ENCODE assay signal across 1 cellular context in genomic region chr10:56496087-56496486, GRCh38.
TF ChIP-seq lines count a peak whose summit lies in the region.

No MANE protein-coding gene starts in this region.

TF ChIP-seq in GM12878, 131 proteins besides CTCF, POLR2A, EP300 and RAD21 (continued from another document and continues in another):
- TF ChIP-seq HDAC6 (IDR thresholded peaks at IDR 0.05; ENCODE audit: unreplicated experiment) (no peak), JUND (IDR thresholded peaks at IDR 0.05; ENCODE audit: low read depth, low read length) (no peak), SUZ12 (IDR thresholded peaks at IDR 0.05; ENCODE audit: unreplicated experiment) (no peak), ZNF687 (IDR thresholded peaks at IDR 0.05) (no peak), EED (IDR thresholded peaks at IDR 0.05; ENCODE audit: low read depth) (no peak), IRF4 (IDR thresholded peaks at IDR 0.05; ENCODE audit: low read depth, low read length) (peak; percentile 15; the same call in 1 of the 2 replicates), HDAC2 (IDR thresholded peaks at IDR 0.05) (no peak), NFIC (IDR thresholded peaks at IDR 0.05; ENCODE audit: low read depth, low read length) (0 out of 2 replicates have a peak, but pooled peaks have one; percentile 33), IRF5 (IDR thresholded peaks at IDR 0.05; ENCODE audit: borderline replicate concordance) (no peak), NFXL1 (IDR thresholded peaks at IDR 0.05; ENCODE audit: borderline replicate concordance) (no peak), SMARCA5 (IDR thresholded peaks at IDR 0.05) (no peak), IRF3 (IDR thresholded peaks at IDR 0.05) (no peak), BHLHE40 (IDR thresholded peaks at IDR 0.05; ENCODE audit: borderline replicate concordance in 1 of 2, low read depth in 2 of 2, low read length in 1 of 2) (peak in 1 of 2 experiments; percentile 51; a peak in 2 of 4 replicates), TCF3 (IDR thresholded peaks at IDR 0.05; ENCODE audit: borderline replicate concordance, insufficient read depth, low read depth, low read length) (no peak), RBBP5 (conservative IDR thresholded peaks at IDR 0.05) (no peak), RELA (IDR thresholded peaks at IDR 0.05; ENCODE audit: borderline replicate concordance, partially characterized antibody) (no peak), ATF2 (IDR thresholded peaks at IDR 0.05; ENCODE audit: low read length) (0 out of 2 replicates have a peak, but pooled peaks have one; percentile 17), SMAD5 (IDR thresholded peaks at IDR 0.05; ENCODE audit: low read depth) (no peak), POU2F2 (IDR thresholded peaks at IDR 0.05; ENCODE audit: borderline replicate concordance, low read depth, low read length) (no peak), ZNF384 (IDR thresholded peaks at IDR 0.05; ENCODE audit: borderline replicate concordance, low read depth, low read length) (no peak), RCOR1 (conservative IDR thresholded peaks at IDR 0.05; ENCODE audit: low read depth, low read length) (no peak), ZNF274 (IDR thresholded peaks at IDR 0.05; ENCODE audit: insufficient read depth, insufficient read length) (no peak), SRF (IDR thresholded peaks at IDR 0.05; ENCODE audit: low read depth in 2 of 2, low read length in 2 of 2) (no peak), MEF2B (IDR thresholded peaks at IDR 0.05; ENCODE audit: partially characterized antibody, poor library complexity, severe bottlenecking) (no peak), ZSCAN29 (IDR thresholded peaks at IDR 0.05) (no peak), HCFC1 (IDR thresholded peaks at IDR 0.05; ENCODE audit: low read length) (no peak), CEBPZ (IDR thresholded peaks at IDR 0.05; ENCODE audit: low read depth, low read length) (no peak), ZBTB33 (IDR thresholded peaks at IDR 0.05) (no peak), ZBTB11 (CRISPR knock-in tag; IDR thresholded peaks at IDR 0.05) (no peak), DPF2 (IDR thresholded peaks at IDR 0.05) (peak; percentile 92), NR2F1 (conservative IDR thresholded peaks at IDR 0.05) (0 out of 2 replicates have a peak, but pooled peaks have one; percentile 39), JUNB (IDR thresholded peaks at IDR 0.05) (peak; percentile 62), REST (IDR thresholded peaks at IDR 0.05; ENCODE audit: low read depth, low read length) (no peak), SIX5 (IDR thresholded peaks at IDR 0.05; ENCODE audit: low read depth, low read length, severe bottlenecking) (no peak), CEBPB (IDR thresholded peaks at IDR 0.05; ENCODE audit: borderline replicate concordance in 1 of 2, low read depth in 2 of 2, low read length in 2 of 2) (no peak), PAX8 (IDR thresholded peaks at IDR 0.05) (no peak), MEF2A (IDR thresholded peaks at IDR 0.05; ENCODE audit: insufficient read depth, low read depth, low read length) (0 out of 2 replicates have a peak, but pooled peaks have one; percentile 7), RFX5 (IDR thresholded peaks at IDR 0.05; ENCODE audit: low read depth, low read length) (no peak), MYB (IDR thresholded peaks at IDR 0.05; ENCODE audit: borderline replicate concordance, low read depth, low read length) (no peak), PAX5 (IDR thresholded peaks at IDR 0.05; ENCODE audit: borderline replicate concordance, low read depth, low read length) (no peak), BMI1 (IDR thresholded peaks at IDR 0.05; ENCODE audit: borderline replicate concordance) (peak; percentile 77; the same call in 1 of the 2 replicates), MAX (IDR thresholded peaks at IDR 0.05; ENCODE audit: low read depth, low read length) (no peak)
